ENCODE assay signal across 21 cellular contexts in genomic region chr11:77361184-77361583, GRCh38. TPM values are rescaled to one million over a fixed set of nuclear protein-coding genes. Genes with fewer than 3 reads are reported as not detected.
DNase-seq lines count a peak whose midpoint lies in the region; TF ChIP-seq lines count a peak whose summit lies in the region.
"Had no signal": no experiment of that assay in that cellular context is flagged by ENCODE, and none has a peak within 500 bp of the region (broad histone marks: within the 10 kb centered on the region; RNA-seq: fewer than 3 reads in every experiment).

No MANE protein-coding gene starts in this region.

- no peak for TF ChIP-seq EP300 in SK-N-SH (IDR thresholded peaks at IDR 0.05; ENCODE audit: borderline replicate concordance in 1 of 2, low read depth in 1 of 2, low read length in 1 of 2)

- no peak overlapping the region for H3K9ac ChIP-seq in SK-N-SH

- no peaks in the 10 kb centered on the region for H3K79me2 ChIP-seq in SK-N-SH (ENCODE audit: insufficient read depth)

- H3F3A ChIP-seq in SK-N-SH (replicated peaks; ENCODE audit: insufficient read depth): peaks cover 4% of the 10 kb centered on the region

- peaks cover 0 to 7% of the 10 kb centered on the region in 2 experiments for H3K36me3 ChIP-seq in SK-N-SH (replicated peaks in 1 of 2; ENCODE audit: control insufficient read depth in 1 of 2, insufficient read depth in 2 of 2, low read length in 1 of 2)
- H3K36me3 ChIP-seq: left ventricle myocardium inferior, vagina had no signal

- TF ChIP-seq CTCF in SK-N-SH (IDR thresholded peaks at IDR 0.05) (no peak), fibroblast of villous mesenchyme (IDR thresholded peaks at IDR 0.05; ENCODE audit: insufficient read depth, low read depth, low read length) (no peak)

- no peak overlapping the region; the same call in 1 of the 2 replicates for H2AFZ ChIP-seq in SK-N-SH (ENCODE audit: low read depth)

- no peaks in the 10 kb centered on the region for H3K27me3 ChIP-seq in SK-N-SH (ENCODE audit: insufficient read depth)
- H3K27me3 ChIP-seq: dorsolateral prefrontal cortex, vagina had no signal

- H3K4me2 ChIP-seq in SK-N-SH: no peak overlapping the region

- no peak for TF ChIP-seq RAD21 in SK-N-SH (IDR thresholded peaks at IDR 0.05; ENCODE audit: low read length)

- H4K20me1 ChIP-seq in SK-N-SH (ENCODE audit: insufficient read depth): no peaks in the 10 kb centered on the region

- peak overlapping the region in 1 of 2 experiments; percentile 68; a peak in 1 of 4 replicates for H3K27ac ChIP-seq in SK-N-SH (ENCODE audit: low read depth in 2 of 2, low read length in 1 of 2)
- H3K27ac ChIP-seq: dorsolateral prefrontal cortex, left ventricle myocardium inferior, vagina had no signal

- CTCF ChIA-PET in SK-N-SH (lab: Yijun Ruan, JAX): no interaction called here

- WGBS in SK-N-SH (ENCODE audit: low lambda C conversion rate): 74% methylated on average over 3 of the region's 3 CpGs

- 0 out of 2 replicates have a peak, but pooled peaks cover 6% of the 10 kb centered on the region for H3K9me3 ChIP-seq in SK-N-SH
- H3K9me3 ChIP-seq: vagina had no signal

- peak; percentile 87 for DNase-seq in GM04503 (ENCODE audit: low read depth)
- no peak for DNase-seq in SK-N-SH
- DNase-seq in fibroblast of villous mesenchyme (ENCODE audit: low read depth): peak; percentile 54
- DNase-seq in renal cortical epithelial cell (ENCODE audit: low read depth): peak; percentile 84
- no peak for DNase-seq in SHP77 (lab: John Stamatoyannopoulos, UW)
- DNase-seq in NCI-H1694 (lab: John Stamatoyannopoulos, UW): no peak
- no peak for DNase-seq in activated CD4-positive, alpha-beta T cell treated with anti-CD3 and anti-CD28 coated beads for 1 hour
- no peak for DNase-seq in cerebellar cortex (ENCODE audit: low spot score)
- DNase-seq: activated T-cell treated with anti-CD3 and anti-CD28 coated beads for 4 hours; CD4-positive, CD25-positive, alpha-beta regulatory T cell; dorsolateral prefrontal cortex; left ventricle myocardium inferior; NCI-H1092 treated with DMSO at 0.1 percent for 48 hours; NCI-H510A treated with DMSO at 0.1 percent for 48 hours; stimulated activated naive CD4-positive, alpha-beta T cell had no signal

- POLR2A ChIA-PET in SK-N-SH (lab: Yijun Ruan, JAX): no interaction called here

- H3K9me2 ChIP-seq in SK-N-SH: no peaks in the 10 kb centered on the region

- H3K4me3 ChIP-seq in SK-N-SH (ENCODE audit: low read depth in 2 of 2, low read length in 1 of 2): no peak overlapping the region
- no peak overlapping the region for H3K4me3 ChIP-seq in fibroblast of villous mesenchyme (ENCODE audit: low read depth, low read length)
- H3K4me3 ChIP-seq: dorsolateral prefrontal cortex, left ventricle myocardium inferior, vagina had no signal

- H3K4me1 ChIP-seq in SK-N-SH (ENCODE audit: control insufficient read depth in 1 of 2, insufficient read depth in 2 of 2, low read depth in 1 of 2, low read length in 1 of 2): no peaks in the 10 kb centered on the region; a peak in 2 of 4 replicates
- H3K4me1 ChIP-seq: left ventricle myocardium inferior, vagina had no signal

TF ChIP-seq in SK-N-SH, 30 proteins besides CTCF, POLR2A, EP300 and RAD21:
- TF ChIP-seq YY1 (IDR thresholded peaks at IDR 0.05; ENCODE audit: low read depth) (no peak), TEAD4 (IDR thresholded peaks at IDR 0.05; ENCODE audit: borderline replicate concordance, insufficient read depth) (0 out of 2 replicates have a peak, but pooled peaks have one; percentile 21), TCF12 (IDR thresholded peaks at IDR 0.05) (0 out of 2 replicates have a peak, but pooled peaks have one; percentile 23)

RNA-seq across cellular contexts. Expression of gene GDPD4, which starts 59.7 kb away (rescaled TPM):
- not detected in 2 replicates for polyA plus RNA-seq in SK-N-SH (2012; rRNA removed)
- polyA plus RNA-seq in SK-N-SH (2012; cell fraction: cytosol; rRNA removed): not detected in 2 replicates
- not detected in 2 replicates for polyA plus RNA-seq in SK-N-SH (2012; cell fraction: nucleus; rRNA removed)
- 0.43 and 0.64 TPM in 2 replicates for total RNA-seq in fibroblast of villous mesenchyme
- total RNA-seq in renal cortical epithelial cell: not detected in 2 replicates
- total RNA-seq: CD4-positive, CD25-positive, alpha-beta regulatory T cell; frontal cortex; HepG2; left ventricle myocardium inferior; sciatic nerve; vagina had no signal
- polyA plus RNA-seq: adipose tissue; CD4-positive, CD25-positive, alpha-beta regulatory T cell; HepG2; neural cell had no signal

Comparison
In these comparisons a context has a peak if more than half of its experiments do, and no peak if none do; other contexts are left out.
1. DNase-seq: peak in GM04503 (single experiment), fibroblast of villous mesenchyme (single experiment) and renal cortical epithelial cell (single experiment); none in SK-N-SH (single experiment), SHP77 (0 of 2), NCI-H1694 (single experiment), activated CD4-positive, alpha-beta T cell treated with anti-CD3 and anti-CD28 coated beads for 1 hour (single experiment) and cerebellar cortex (single experiment).